21 cellular contexts compared by ENCODE assay signal in genomic region chr22:43375951-43376455, GRCh38. TPM values are rescaled to one million over a fixed set of nuclear protein-coding genes. Genes with fewer than 3 reads are reported as not detected.
A peak's percentile ranks its signal among the peaks of the same experiment; 100 is the strongest.
DNase-seq lines count a peak whose midpoint lies in the region; ATAC-seq, FAIRE-seq and TF ChIP-seq lines count a peak whose summit lies in the region.
"Had no signal": no experiment of that assay in that cellular context is flagged by ENCODE, and none has a peak within 500 bp of the region (broad histone marks: within the 10 kb centered on the region; RNA-seq: fewer than 3 reads in every experiment).

No MANE protein-coding gene starts in this region.

- H3K36me3 Mint-ChIP-seq in astrocyte (ENCODE audit: low read depth, unreplicated experiment) = no peaks in the 10 kb centered on the region
- H3K36me3 Mint-ChIP-seq: CD4-positive, alpha-beta memory T cell had no signal

- H3K9me3 ChIP-seq in astrocyte (ENCODE audit: insufficient read depth, low read depth, low read length) = peaks cover 2% of the 10 kb centered on the region
- H3K9me3 ChIP-seq: MG63, SK-N-SH had no signal

- H3K27me3 ChIP-seq in astrocyte (ENCODE audit: insufficient read depth, low read length) = peaks cover 10% of the 10 kb centered on the region

- no peak overlapping the region for H3K4me2 ChIP-seq in astrocyte (ENCODE audit: low read length)
- H3K4me2 ChIP-seq: SK-N-SH had no signal

- H3K4me3 ChIP-seq in AG10803 (ENCODE audit: low read length) (no peak overlapping the region), astrocyte (ENCODE audit: insufficient read depth, low read depth, low read length) (no peak overlapping the region)
- H3K4me3 ChIP-seq: MG63 had no signal

- H3K9ac ChIP-seq in astrocyte (ENCODE audit: low read length) = no peak overlapping the region
- H3K9ac ChIP-seq: SK-N-SH had no signal

- no peaks in the 10 kb centered on the region for H4K20me1 ChIP-seq in astrocyte (ENCODE audit: insufficient read depth, low read length)

- no peak for FAIRE-seq in astrocyte (lab: Jason Lieb, UNC)

- no peak overlapping the region for H3K27ac ChIP-seq in astrocyte (ENCODE audit: low read depth, low read length)

- H3K4me3 Mint-ChIP-seq in astrocyte (ENCODE audit: unreplicated experiment) = no peak overlapping the region

- DNase-seq in AG10803 (ENCODE audit: low read depth) = peak; percentile 49
- DNase-seq in HCEC 1CT = peak; percentile 53
- DNase-seq in astrocyte (ENCODE audit: low read depth) = peak; percentile 76
- peak; percentile 78 for DNase-seq in iris pigment epithelial cell (ENCODE audit: low read depth)
- DNase-seq in MV-4-11 (lab: John Stamatoyannopoulos, UW) = no peak
- no peak for DNase-seq in DMS 273 treated with DMSO at 0.1 percent for 48 hours (lab: John Stamatoyannopoulos, UW)
- DNase-seq in epidermal melanocyte (ENCODE audit: insufficient read length, low spot score) = no peak
- DNase-seq: DMS79 treated with DMSO at 0.1 percent for 48 hours, MG63, NCI-H1105, NCI-H1694 treated with DMSO at 0.1 percent for 48 hours, NCI-H2171, NCI-H446 treated with DMSO at 0.1 percent for 48 hours, NCI-H82, SK-N-SH had no signal

- no peak for ATAC-seq in HG02623 (IDR thresholded peaks at IDR 0.05; ENCODE audit: unreplicated experiment)
- ATAC-seq: Right ventricle myocardium inferior had no signal

- no peaks in the 10 kb centered on the region for H3K36me3 ChIP-seq in astrocyte (ENCODE audit: insufficient read depth, low read length)
- H3K36me3 ChIP-seq: MG63 had no signal

- peaks cover 68% of the 10 kb centered on the region for H3K27me3 Mint-ChIP-seq in astrocyte (ENCODE audit: low read depth, unreplicated experiment)

- H3K4me1 ChIP-seq in astrocyte (ENCODE audit: insufficient read depth, low read length) = peaks cover 20% of the 10 kb centered on the region

- peaks cover 8% of the 10 kb centered on the region for H3K9me3 Mint-ChIP-seq in astrocyte (ENCODE audit: unreplicated experiment)

- peaks cover 11% of the 10 kb centered on the region for H3K4me1 Mint-ChIP-seq in astrocyte (ENCODE audit: low read depth, unreplicated experiment)

- no peak overlapping the region for H2AFZ ChIP-seq in astrocyte (ENCODE audit: low read depth, low read length)

- H3K27ac Mint-ChIP-seq in astrocyte (ENCODE audit: unreplicated experiment) = no peak overlapping the region
- H3K27ac Mint-ChIP-seq: CD4-positive, alpha-beta memory T cell had no signal

- no peak for TF ChIP-seq CTCF in AG10803 (conservative IDR thresholded peaks at IDR 0.05; ENCODE audit: low read length)
- no peak for TF ChIP-seq CTCF in astrocyte (IDR thresholded peaks at IDR 0.05; ENCODE audit: insufficient read depth, low read depth, low read length)

- H3K79me2 ChIP-seq in astrocyte (ENCODE audit: insufficient read depth, low read length) = no peaks in the 10 kb centered on the region

RNA-seq across cellular contexts. Expression of gene SCUBE1, which starts 32.8 kb away (rescaled TPM):
- 0.02 and 0.07 TPM in 2 replicates for total RNA-seq in astrocyte
- total RNA-seq: CD4-positive, alpha-beta memory T cell had no signal

RNA-seq across cellular contexts. Expression of gene MPPED1, which starts 35.8 kb away (rescaled TPM):
- total RNA-seq in astrocyte = not detected in 2 replicates
- total RNA-seq: A673; CD4-positive, alpha-beta memory T cell; H4; HT-29; Right ventricle myocardium inferior had no signal

Comparison
In these comparisons a context has a peak if more than half of its experiments do, and no peak if none do; other contexts are left out.
1. DNase-seq: peak in AG10803 (single experiment), HCEC 1CT (single experiment), astrocyte (single experiment) and iris pigment epithelial cell (single experiment); none in MV-4-11 (single experiment), DMS 273 treated with DMSO at 0.1 percent for 48 hours (single experiment) and epidermal melanocyte (single experiment).